Comparison of ENCODE assay signal across 8 cellular contexts in genomic region chr1:156160744-156161181, GRCh38. TPM values are rescaled to one million over a fixed set of nuclear protein-coding genes. Genes with fewer than 3 reads are reported as not detected.
DNase-seq lines count a peak whose midpoint lies in the region; ATAC-seq and TF ChIP-seq lines count a peak whose summit lies in the region.

No MANE protein-coding gene starts in this region.

- no peaks in the 10 kb centered on the region for H3K36me3 Mint-ChIP-seq in natural killer cell treated with Interleukin-12 subunit alpha and Interleukin-12 subunit beta and Interleukin-15 and Interleukin-18, amount 100 ng/mL, for 72 hours

- no peaks in the 10 kb centered on the region for H3K27me3 ChIP-seq in BJ (ENCODE audit: control insufficient read depth, insufficient read depth, low read length)
- H3K27me3 ChIP-seq in esophagus squamous epithelium, result no peaks in the 10 kb centered on the region

- intact Hi-C loops in esophagus squamous epithelium (cut with DNase I), result no loop called here

- no peaks in the 10 kb centered on the region for H3K36me3 ChIP-seq in BJ (ENCODE audit: control insufficient read depth, insufficient read depth, low read length)
- H3K36me3 ChIP-seq in esophagus squamous epithelium, result peaks cover 0 to 95% (median 0%) of the 10 kb centered on the region in 3 donors

- H3K27ac Mint-ChIP-seq in natural killer cell treated with Interleukin-12 subunit alpha and Interleukin-12 subunit beta and Interleukin-15 and Interleukin-18, amount 100 ng/mL, for 72 hours, result no peak overlapping the region

- no peaks in the 10 kb centered on the region for H3K9me3 Mint-ChIP-seq in natural killer cell treated with Interleukin-12 subunit alpha and Interleukin-12 subunit beta and Interleukin-15 and Interleukin-18, amount 100 ng/mL, for 72 hours

- TF ChIP-seq CTCF in BJ (IDR thresholded peaks at IDR 0.05; ENCODE audit: insufficient read depth, low read depth, low read length) (no peak), esophagus squamous epithelium (IDR thresholded peaks at IDR 0.05) (no peak)

- TF ChIP-seq POLR2A in esophagus squamous epithelium (IDR thresholded peaks at IDR 0.05), result no peak

- H3K4me3 Mint-ChIP-seq in natural killer cell treated with Interleukin-12 subunit alpha and Interleukin-12 subunit beta and Interleukin-15 and Interleukin-18, amount 100 ng/mL, for 72 hours, result peak overlapping the region; percentile 78

- WGBS in esophagus squamous epithelium, 2 donors, result 12 to 17% methylated on average over 4 of the region's 23 CpGs

- POLR2A ChIA-PET in BJ (lab: Charles Lee), result no interaction called here

- peak; percentile 86 to 90 for ATAC-seq in natural killer cell treated with Interleukin-12 subunit alpha and Interleukin-12 subunit beta and Interleukin-15 and Interleukin-18, amount 100 ng/mL, for 72 hours
- no peak for ATAC-seq in HG02623 (IDR thresholded peaks at IDR 0.05; ENCODE audit: unreplicated experiment)

- peaks cover 0 to 8% of the 10 kb centered on the region in 2 donors for H3K27me3 Mint-ChIP-seq in natural killer cell treated with Interleukin-12 subunit alpha and Interleukin-12 subunit beta and Interleukin-15 and Interleukin-18, amount 100 ng/mL, for 72 hours

- no peak for DNase-seq in BJ (ENCODE audit: low read depth)
- DNase-seq in NCI-H2227 treated with DMSO at 0.1 percent for 48 hours (lab: John Stamatoyannopoulos, UW), result peak; percentile 79
- DNase-seq in activated T-cell treated with anti-CD3 and anti-CD28 coated beads, Interleukin-2, amount 50 U/mL, for 1 hour, result peak; percentile 59
- DNase-seq in esophagus squamous epithelium (lab: John Stamatoyannopoulos, UW), result no peak
- DNase-seq in natural killer cell treated with Interleukin-12 subunit alpha and Interleukin-12 subunit beta and Interleukin-15 and Interleukin-18, amount 100 ng/mL, for 72 hours (ENCODE audit: low spot score), result no peak
- DNase-seq in stimulated activated CD8-positive, alpha-beta memory T cell treated with anti-CD3 and anti-CD28 coated beads, Interleukin-7, amount 100 ng/mL, for 24 hours (ENCODE audit: low read depth), result peak; percentile 56
- DNase-seq in glomerular visceral epithelial cell (ENCODE audit: extremely low spot score), result no peak

- H3K4me1 ChIP-seq in esophagus squamous epithelium, result peaks cover 3 to 24% (median 5%) of the 10 kb centered on the region in 3 donors

- H3K4me3 ChIP-seq in BJ (ENCODE audit: low read depth, low read length), result peak overlapping the region; percentile 8; the same call in 1 of the 2 replicates
- peak overlapping the region; percentile 11 to 65 (median 45) for H3K4me3 ChIP-seq in esophagus squamous epithelium

- no peaks in the 10 kb centered on the region for H3K9me3 ChIP-seq in esophagus squamous epithelium

- peaks cover 35 to 43% of the 10 kb centered on the region in 2 donors for H3K4me1 Mint-ChIP-seq in natural killer cell treated with Interleukin-12 subunit alpha and Interleukin-12 subunit beta and Interleukin-15 and Interleukin-18, amount 100 ng/mL, for 72 hours (ENCODE audit: low read depth in 2 of 2)

- CTCF ChIA-PET in BJ (lab: Yijun Ruan, JAX), result interaction anchor here (1.1 to 2.0 kb wide), 5 partner anchors 10 to 70 kb away, joined by 3 to 9 read pairs (median 5); no protein-coding TSS in a partner anchor

- H3K27ac ChIP-seq in esophagus squamous epithelium, result peak overlapping the region; percentile 58 to 80 (median 64)

RNA-seq across cellular contexts. Expression of gene SEMA4A, which starts 7.4 kb away (rescaled TPM):
- polyA plus RNA-seq in BJ (2011; rRNA removed), result 0.49 and 0.77 TPM in 2 replicates
- 0.19 and 0.82 TPM in 2 replicates for polyA minus RNA-seq in BJ (2011; rRNA and poly(A)+ RNA removed)
- 10 to 100 TPM; 21.4 to 36.6 (median 23.1) TPM for total RNA-seq in esophagus squamous epithelium
- 10 to 100 TPM in 1 of 2 donors, 1 to 10 TPM in 1; 3.9 to 16.6 TPM for total RNA-seq in natural killer cell treated with Interleukin-12 subunit alpha and Interleukin-12 subunit beta and Interleukin-15 and Interleukin-18, amount 100 ng/mL, for 72 hours

RNA-seq across cellular contexts. Expression of gene SLC25A44, which starts 33.1 kb away (rescaled TPM):
- polyA plus RNA-seq in BJ (2011; rRNA removed), result 21.4 and 25.8 TPM in 2 replicates
- polyA minus RNA-seq in BJ (2011; rRNA and poly(A)+ RNA removed), result 15.5 and 19.8 TPM in 2 replicates
- 10 to 100 TPM; 10.5 to 17.7 (median 15.7) TPM for total RNA-seq in esophagus squamous epithelium
- 10 to 100 TPM; 54.4 to 56.6 TPM for total RNA-seq in natural killer cell treated with Interleukin-12 subunit alpha and Interleukin-12 subunit beta and Interleukin-15 and Interleukin-18, amount 100 ng/mL, for 72 hours

RNA-seq across cellular contexts. Expression of gene LMNA, which starts 46.3 kb away (rescaled TPM):
- polyA plus RNA-seq in BJ (2011; rRNA removed), result 537 and 840 TPM in 2 replicates
- 412 and 437 TPM in 2 replicates for polyA minus RNA-seq in BJ (2011; rRNA and poly(A)+ RNA removed)
- 100 to 1,000 TPM; 322 to 480 (median 403) TPM for total RNA-seq in esophagus squamous epithelium
- 10 to 100 TPM; 21.4 to 67.6 TPM for total RNA-seq in natural killer cell treated with Interleukin-12 subunit alpha and Interleukin-12 subunit beta and Interleukin-15 and Interleukin-18, amount 100 ng/mL, for 72 hours

RNA-seq across cellular contexts. Expression of gene PMF1, which starts 52.0 kb away (rescaled TPM):
- polyA plus RNA-seq in BJ (2011; rRNA removed), result 55.0 and 73.1 TPM in 2 replicates
- 11.3 and 11.8 TPM in 2 replicates for polyA minus RNA-seq in BJ (2011; rRNA and poly(A)+ RNA removed)
- total RNA-seq in esophagus squamous epithelium, result 10 to 100 TPM; 40.8 to 64.9 (median 53.5) TPM
- total RNA-seq in natural killer cell treated with Interleukin-12 subunit alpha and Interleukin-12 subunit beta and Interleukin-15 and Interleukin-18, amount 100 ng/mL, for 72 hours, result 100 to 1,000 TPM in 1 of 2 donors, 10 to 100 TPM in 1; 90.6 to 105 TPM

Comparison
In these comparisons a context has a peak if more than half of its experiments do, and no peak if none do; other contexts are left out.
1. DNase-seq: peak in NCI-H2227 treated with DMSO at 0.1 percent for 48 hours (single experiment), activated T-cell treated with anti-CD3 and anti-CD28 coated beads, Interleukin-2, amount 50 U/mL, for 1 hour (single experiment) and stimulated activated CD8-positive, alpha-beta memory T cell treated with anti-CD3 and anti-CD28 coated beads, Interleukin-7, amount 100 ng/mL, for 24 hours (single experiment); none in BJ (single experiment), esophagus squamous epithelium (single experiment), natural killer cell treated with Interleukin-12 subunit alpha and Interleukin-12 subunit beta and Interleukin-15 and Interleukin-18, amount 100 ng/mL, for 72 hours (single experiment) and glomerular visceral epithelial cell (single experiment).
2. RNA of gene LMNA, which starts 46.3 kb away (total RNA-seq): 322 to 480 TPM in esophagus squamous epithelium; 21.4 to 67.6 TPM in natural killer cell treated with Interleukin-12 subunit alpha and Interleukin-12 subunit beta and Interleukin-15 and Interleukin-18, amount 100 ng/mL, for 72 hours; every median in the first group is over 4 times any median in the second.